In genomic region chr22:49657974-49658550, GRCh38 we compare ENCODE assay signal across 11 cellular contexts.
A peak's percentile ranks its signal among the peaks of the same experiment; 100 is the strongest.
DNase-seq lines count a peak whose midpoint lies in the region; ATAC-seq, FAIRE-seq and TF ChIP-seq lines count a peak whose summit lies in the region.
"Had no signal": no experiment of that assay in that cellular context is flagged by ENCODE, and none has a peak within 500 bp of the region (broad histone marks: within the 10 kb centered on the region; RNA-seq: fewer than 3 reads in every experiment).

No MANE protein-coding gene starts in this region.

- H3K4me3 Mint-ChIP-seq in activated T-cell treated with anti-CD3 and anti-CD28 coated beads, Interleukin-2, amount 50 U/mL, for 4 hours, result peak overlapping the region; percentile 98
- H3K4me3 Mint-ChIP-seq in activated T-helper 1 cell treated with anti-CD3 and anti-CD28 coated beads, Interleukin-12 subunit alpha, Interleukin-12 subunit beta, Interleukin-2, Interleukin-4 antibody, amounts not matched to agents 30 ng/mL and 10 ng/mL and 1 ng/mL, durations not matched to agents 14 hours and 24 hours and 36 hours, result peak overlapping the region; percentile 95

- no peak overlapping the region for H3K9ac ChIP-seq in kidney (ENCODE audit: low read length in 2 of 2)

- peaks cover 28% of the 10 kb centered on the region for H3K4me1 Mint-ChIP-seq in activated T-cell treated with anti-CD3 and anti-CD28 coated beads, Interleukin-2, amount 50 U/mL, for 4 hours (ENCODE audit: low read depth)
- H3K4me1 Mint-ChIP-seq in activated T-helper 1 cell treated with anti-CD3 and anti-CD28 coated beads, Interleukin-12 subunit alpha, Interleukin-12 subunit beta, Interleukin-2, Interleukin-4 antibody, amounts not matched to agents 30 ng/mL and 10 ng/mL and 1 ng/mL, durations not matched to agents 14 hours and 24 hours and 36 hours (ENCODE audit: low read depth), result peaks cover 11% of the 10 kb centered on the region

- H3K9me3 ChIP-seq in kidney (ENCODE audit: control insufficient read depth in 1 of 2, low read length in 2 of 2), result no peaks in the 10 kb centered on the region
- H3K9me3 ChIP-seq: tibial artery had no signal

- peaks cover 16% of the 10 kb centered on the region for H3K36me3 Mint-ChIP-seq in activated T-cell treated with anti-CD3 and anti-CD28 coated beads, Interleukin-2, amount 50 U/mL, for 4 hours (ENCODE audit: insufficient read depth)
- H3K36me3 Mint-ChIP-seq in activated T-helper 1 cell treated with anti-CD3 and anti-CD28 coated beads, Interleukin-12 subunit alpha, Interleukin-12 subunit beta, Interleukin-2, Interleukin-4 antibody, amounts not matched to agents 30 ng/mL and 10 ng/mL and 1 ng/mL, durations not matched to agents 14 hours and 24 hours and 36 hours (ENCODE audit: low read depth), result peaks cover 13% of the 10 kb centered on the region

- no peak for TF ChIP-seq CTCF in kidney (IDR thresholded peaks at IDR 0.05; ENCODE audit: borderline replicate concordance, extremely low read depth, insufficient read depth)

- ATAC-seq in activated T-cell treated with anti-CD3 and anti-CD28 coated beads, Interleukin-2, amount 50 U/mL, for 4 hours, result no peak
- ATAC-seq in GM21390 (IDR thresholded peaks at IDR 0.05; ENCODE audit: unreplicated experiment), result no peak

- H3K4me1 ChIP-seq in kidney (ENCODE audit: control insufficient read depth in 1 of 2, insufficient read depth in 1 of 2, low read depth in 1 of 2, low read length in 2 of 2), result no peaks in the 10 kb centered on the region
- H3K4me1 ChIP-seq: tibial artery had no signal

- no peak overlapping the region for H3K4me3 ChIP-seq in kidney (ENCODE audit: low read length in 2 of 2)
- H3K4me3 ChIP-seq: hepatocyte had no signal

- H3K27ac ChIP-seq in kidney (ENCODE audit: low read depth in 2 of 2, low read length in 2 of 2), result peak overlapping the region; percentile 30 to 32
- peak overlapping the region; percentile 2 for H3K27ac ChIP-seq in temporal lobe (ENCODE audit: low read depth, low read length)
- H3K27ac ChIP-seq: hepatocyte, tibial artery had no signal

- intact Hi-C loops in activated T-helper 1 cell treated with anti-CD3 and anti-CD28 coated beads, Interleukin-12 subunit alpha, Interleukin-12 subunit beta, Interleukin-2, Interleukin-4 antibody, amounts not matched to agents 30 ng/mL and 10 ng/mL and 1 ng/mL, durations not matched to agents 14 hours and 24 hours and 36 hours (cut with micrococcal nuclease), result no loop called here
- intact Hi-C loops in kidney (cut with DNase I), result no loop called here

- FAIRE-seq in kidney (lab: Jason Lieb, UNC) (no peak), GM12891 (lab: Jason Lieb, UNC) (no peak)

- H3K27ac Mint-ChIP-seq in activated T-helper 1 cell treated with anti-CD3 and anti-CD28 coated beads, Interleukin-12 subunit alpha, Interleukin-12 subunit beta, Interleukin-2, Interleukin-4 antibody, amounts not matched to agents 30 ng/mL and 10 ng/mL and 1 ng/mL, durations not matched to agents 14 hours and 24 hours and 36 hours, result peak overlapping the region; percentile 79

- DNase-seq in activated T-cell treated with anti-CD3 and anti-CD28 coated beads, Interleukin-2, amount 50 U/mL, for 4 hours, result no peak
- DNase-seq in activated T-cell treated with anti-CD3 and anti-CD28 coated beads for 4 hours (no peak), kidney (peak; percentile 59), GM12891 (ENCODE audit: insufficient read length, low spot score) (no peak), NCI-H2029 treated with DMSO at 0.1 percent for 48 hours (lab: John Stamatoyannopoulos, UW) (no peak)
- DNase-seq in activated T-helper 1 cell treated with anti-CD3 and anti-CD28 coated beads, Interleukin-12 subunit alpha, Interleukin-12 subunit beta, Interleukin-2, Interleukin-4 antibody, amounts not matched to agents 30 ng/mL and 10 ng/mL and 1 ng/mL, durations not matched to agents 14 hours and 24 hours and 36 hours (ENCODE audit: low spot score), result no peak
- DNase-seq: NCI-H524 had no signal

- H3K36me3 ChIP-seq in kidney (ENCODE audit: control insufficient read depth in 1 of 2, insufficient read depth in 2 of 2, low read length in 2 of 2), result no peaks in the 10 kb centered on the region
- H3K36me3 ChIP-seq: tibial artery had no signal

- H3K27me3 Mint-ChIP-seq in activated T-cell treated with anti-CD3 and anti-CD28 coated beads, Interleukin-2, amount 50 U/mL, for 4 hours (ENCODE audit: low read depth), result no peaks in the 10 kb centered on the region
- peaks cover 5% of the 10 kb centered on the region for H3K27me3 Mint-ChIP-seq in activated T-helper 1 cell treated with anti-CD3 and anti-CD28 coated beads, Interleukin-12 subunit alpha, Interleukin-12 subunit beta, Interleukin-2, Interleukin-4 antibody, amounts not matched to agents 30 ng/mL and 10 ng/mL and 1 ng/mL, durations not matched to agents 14 hours and 24 hours and 36 hours (ENCODE audit: insufficient read depth)

- H3K9me3 Mint-ChIP-seq in activated T-cell treated with anti-CD3 and anti-CD28 coated beads, Interleukin-2, amount 50 U/mL, for 4 hours, result no peaks in the 10 kb centered on the region
- no peaks in the 10 kb centered on the region for H3K9me3 Mint-ChIP-seq in activated T-helper 1 cell treated with anti-CD3 and anti-CD28 coated beads, Interleukin-12 subunit alpha, Interleukin-12 subunit beta, Interleukin-2, Interleukin-4 antibody, amounts not matched to agents 30 ng/mL and 10 ng/mL and 1 ng/mL, durations not matched to agents 14 hours and 24 hours and 36 hours

- TF ChIP-seq POLR2A in GM12891 (IDR thresholded peaks at IDR 0.05; ENCODE audit: low read depth, low read length), result no peak

TF ChIP-seq in GM12891, 5 proteins besides CTCF, POLR2A, EP300 and RAD21:
- TF ChIP-seq TAF1 (IDR thresholded peaks at IDR 0.05; ENCODE audit: low read depth, low read length) (no peak), POLR2AphosphoS5 (IDR thresholded peaks at IDR 0.05; ENCODE audit: low read depth, low read length) (no peak), PAX5 (IDR thresholded peaks at IDR 0.05; ENCODE audit: insufficient read depth, low read length, severe bottlenecking) (no peak), POU2F2 (IDR thresholded peaks at IDR 0.05; ENCODE audit: low read depth, low read length) (no peak)
TF ChIP-seq in GM12891: peak in this region for 0.
